ENCODE assay signal across 27 cellular contexts in genomic region chrX:44080083-44080482, GRCh38.
"Had no signal": no experiment of that assay in that cellular context is flagged by ENCODE, and none has a peak within 500 bp of the region (broad histone marks: within the 10 kb centered on the region; RNA-seq: fewer than 3 reads in every experiment).

No MANE protein-coding gene starts in this region.

- ATAC-seq: body of pancreas; left ventricle myocardium superior; mucosa of descending colon; right cardiac atrium; stimulated activated naive B cell treated with anti-CD40 and anti-IgM and Interleukin-4, amounts not matched to agents 10 μg/mL and 1 μg/mL and 100 μg/mL, for 72 hours; T-helper 17 cell; upper lobe of right lung had no signal

- H3K4me1 Mint-ChIP-seq: T-helper 17 cell had no signal

- H3K9me3 ChIP-seq: body of pancreas, colonic mucosa, mucosa of descending colon, thyroid gland, upper lobe of right lung had no signal

- H3K36me3 Mint-ChIP-seq: natural killer cell treated with Interleukin-12 subunit alpha and Interleukin-12 subunit beta and Interleukin-15 and Interleukin-18, amount 100 ng/mL, for 72 hours had no signal

- DNase-seq: activated CD4-positive, alpha-beta T cell treated with anti-CD3 and anti-CD28 coated beads for 48 hours; activated CD4-positive, alpha-beta T cell treated with anti-CD3 and anti-CD28 coated beads, Interleukin-2, amount 50 U/mL, for 48 hours; activated CD8-positive, alpha-beta memory T cell treated with anti-CD3 and anti-CD28 coated beads for 24 hours; activated effector memory CD4-positive, alpha-beta T cell treated with Interleukin-2 at 50 U/mL for 16 hours; activated naive CD4-positive, alpha-beta T cell treated with Interleukin-2 at 50 U/mL for 16 hours; anterior cingulate cortex; body of pancreas; cerebellar nuclear complex; colonic mucosa; dorsolateral prefrontal cortex; effector memory CD4-positive, alpha-beta T cell; glutamatergic neuron; islet precursor cell; left ventricle myocardium superior; mucosa of descending colon; posterior cingulate gyrus; right cardiac atrium; stimulated activated CD4-positive, alpha-beta T cell treated with anti-CD3 and anti-CD28 coated beads, Interleukin-15, amount 100 ng/mL, for 24 hours; stimulated activated CD4-positive, alpha-beta T cell treated with anti-CD3 and anti-CD28 coated beads, Interleukin-2, amount 100 ng/mL, for 24 hours; stimulated activated naive B cell treated with anti-CD40 and anti-IgM and Interleukin-4, amounts not matched to agents 10 μg/mL and 1 μg/mL and 100 μg/mL, for 72 hours; stomach; T-helper 17 cell; T1000; thyroid gland; upper lobe of right lung had no signal

- H3K9me3 Mint-ChIP-seq: natural killer cell treated with Interleukin-12 subunit alpha and Interleukin-12 subunit beta and Interleukin-15 and Interleukin-18, amount 100 ng/mL, for 72 hours had no signal

- H3K4me3 ChIP-seq: body of pancreas, colonic mucosa, dorsolateral prefrontal cortex, mucosa of descending colon, stomach, thyroid gland, upper lobe of right lung had no signal

- H3K27me3 ChIP-seq: body of pancreas, stomach, thyroid gland, upper lobe of right lung had no signal

- H3K27ac Mint-ChIP-seq: activated naive CD8-positive, alpha-beta T cell; natural killer cell treated with Interleukin-12 subunit alpha and Interleukin-12 subunit beta and Interleukin-15 and Interleukin-18, amount 100 ng/mL, for 72 hours; stimulated activated naive B cell treated with anti-CD40 and anti-IgM and Interleukin-4, amounts not matched to agents 10 μg/mL and 1 μg/mL and 100 μg/mL, for 72 hours; T-helper 17 cell had no signal

- H3K36me3 ChIP-seq: colonic mucosa, stomach, thyroid gland, upper lobe of right lung had no signal

- H3K4me1 ChIP-seq: body of pancreas, colonic mucosa, stomach, thyroid gland, upper lobe of right lung had no signal

- H3K4me3 Mint-ChIP-seq: activated naive CD8-positive, alpha-beta T cell; natural killer cell treated with Interleukin-12 subunit alpha and Interleukin-12 subunit beta and Interleukin-15 and Interleukin-18, amount 100 ng/mL, for 72 hours; stimulated activated naive B cell treated with anti-CD40 and anti-IgM and Interleukin-4, amounts not matched to agents 10 μg/mL and 1 μg/mL and 100 μg/mL, for 72 hours; T-helper 17 cell had no signal

- H3K27ac ChIP-seq: body of pancreas, colonic mucosa, dorsolateral prefrontal cortex, stomach, thyroid gland, upper lobe of right lung had no signal

- H3K27me3 Mint-ChIP-seq: activated naive CD8-positive, alpha-beta T cell had no signal
